Comparison of ENCODE assay signal across 2 cellular contexts in genomic region chr1:210661520-210661919, GRCh38.
DNase-seq lines count a peak whose midpoint lies in the region; ATAC-seq, FAIRE-seq and TF ChIP-seq lines count a peak whose summit lies in the region.
"Not testable (repeated sequence)": the region's sequence is repeated elsewhere in the genome, so short reads cannot be mapped to it uniquely, and the experiment has no call there.

No MANE protein-coding gene starts in this region.

- in situ Hi-C loops in K562 (cut with MboI): not testable (repeated sequence)

- not testable (repeated sequence) for H4K20me1 ChIP-seq in K562 (replicated peaks; ENCODE audit: control insufficient read depth, insufficient read depth, low read length)

- BruUV-seq in K562 (replicated peaks; lab: Mats Ljungman, UMichigan): not testable (repeated sequence)

- H2AFZ ChIP-seq in K562 (ENCODE audit: low read depth, low read length): not testable (repeated sequence)

- not testable (repeated sequence) for DNase-seq in K562 (ENCODE audit: extremely low read depth in 1 of 4, low spot score in 3 of 4)

- not testable (repeated sequence) for H3K4me3 ChIP-seq in HEK293 (ENCODE audit: low read depth, low read length); K562

- H3K27ac ChIP-seq in HEK293 (ENCODE audit: extremely low read depth, low read depth, low read length); K562 (ENCODE audit: extremely low read depth, low read depth, low read length): not testable (repeated sequence)

- TF ChIP-seq EP300 in K562 (IDR thresholded peaks at IDR 0.05; ENCODE audit: low read length): not testable (repeated sequence)

- CTCF ChIA-PET in HEK293 (lab: Yijun Ruan, JAX); K562 (lab: Yijun Ruan, JAX; ENCODE audit: low intra/inter-chr PET ratio): not testable (repeated sequence)

- ATAC-seq in K562: not testable (repeated sequence)

- not testable (repeated sequence) for H3K79me2 ChIP-seq in K562 (ENCODE audit: control insufficient read depth, insufficient read depth, low read length)

- not testable (repeated sequence) for H3K9me1 ChIP-seq in K562 (ENCODE audit: control insufficient read depth, insufficient read depth, low read length)

- H3K27me3 ChIP-seq in K562 (ENCODE audit: control insufficient read depth in 2 of 2, insufficient read depth in 2 of 2, low read length in 2 of 2): not testable (repeated sequence)

- H3K36me3 ChIP-seq in HEK293 (ENCODE audit: control insufficient read depth in 2 of 2, insufficient read depth in 1 of 2, low read length in 2 of 2); K562 (ENCODE audit: control insufficient read depth, insufficient read depth, low read length): not testable (repeated sequence)

- peaks cover 10% of the 10 kb centered on the region for H3K4me1 ChIP-seq in HEK293 (ENCODE audit: control insufficient read depth, insufficient read depth, low read length)
- H3K4me1 ChIP-seq in K562 (replicated peaks in 1 of 2; ENCODE audit: control insufficient read depth in 2 of 2, insufficient read depth in 2 of 2, low read length in 2 of 2): not testable (repeated sequence)

- 2% methylated on average over 4 of the region's 4 CpGs for WGBS in K562 (ENCODE audit: insufficient coverage, low coverage, missing lambda C conversion rate)

- intact Hi-C loops in K562 (cut with micrococcal nuclease): not testable (repeated sequence)

- not testable (repeated sequence) for FAIRE-seq in K562 (lab: Jason Lieb, UNC)

- not testable (repeated sequence) for TF ChIP-seq RAD21 in K562 (CRISPR knock-in tag; conservative IDR thresholded peaks at IDR 0.05 in 1 of 2, IDR thresholded peaks at IDR 0.05 in 1 of 2)

- not testable (repeated sequence) for H3K9ac ChIP-seq in K562 (ENCODE audit: insufficient read depth in 1 of 2, low read depth in 2 of 2, low read length in 2 of 2)

- POLR2A ChIA-PET in HEK293 (lab: Yijun Ruan, JAX): not testable (repeated sequence)
- POLR2A ChIA-PET in K562 (lab: Yijun Ruan, JAX): interaction anchor here (1.4 kb wide), 1 partner anchor 10 kb away, joined by 4 read pairs; no protein-coding TSS in a partner anchor

- TF ChIP-seq CTCF in HEK293 (tag by site-specific recombination; IDR thresholded peaks at IDR 0.05); K562 (IDR thresholded peaks at IDR 0.05 in 2 of 3, conservative IDR thresholded peaks at IDR 0.05 in 1 of 3; ENCODE audit: insufficient read depth in 2 of 3, low read depth in 1 of 3, low read length in 3 of 3): not testable (repeated sequence)

- TF ChIP-seq POLR2A in K562 (conservative IDR thresholded peaks at IDR 0.05): not testable (repeated sequence)

- not testable (repeated sequence) for H3K4me2 ChIP-seq in K562 (ENCODE audit: insufficient read depth, low read length)

- H3K9me3 ChIP-seq in HEK293 (ENCODE audit: control insufficient read depth, insufficient read depth, low read depth, low read length); K562 (replicated peaks; ENCODE audit: control insufficient read depth, insufficient read depth, low read depth, low read length): not testable (repeated sequence)

TF ChIP-seq in HEK293, 187 proteins besides CTCF, POLR2A, EP300 and RAD21:
- TF ChIP-seq ZNF146 (tag by site-specific recombination; IDR thresholded peaks at IDR 0.05) (peak; percentile 91), ZNF580 (tag by site-specific recombination; IDR thresholded peaks at IDR 0.05) (0 out of 2 replicates have a peak, but pooled peaks have one; percentile 43)

TF ChIP-seq in K562, 482 proteins besides CTCF, POLR2A, EP300 and RAD21:
- TF ChIP-seq ZNF146 (CRISPR knock-in tag; IDR thresholded peaks at IDR 0.05; ENCODE audit: unreplicated experiment): peak; percentile 70
